ENCODE assay signal across 24 cellular contexts in the genomic region with DNA sequence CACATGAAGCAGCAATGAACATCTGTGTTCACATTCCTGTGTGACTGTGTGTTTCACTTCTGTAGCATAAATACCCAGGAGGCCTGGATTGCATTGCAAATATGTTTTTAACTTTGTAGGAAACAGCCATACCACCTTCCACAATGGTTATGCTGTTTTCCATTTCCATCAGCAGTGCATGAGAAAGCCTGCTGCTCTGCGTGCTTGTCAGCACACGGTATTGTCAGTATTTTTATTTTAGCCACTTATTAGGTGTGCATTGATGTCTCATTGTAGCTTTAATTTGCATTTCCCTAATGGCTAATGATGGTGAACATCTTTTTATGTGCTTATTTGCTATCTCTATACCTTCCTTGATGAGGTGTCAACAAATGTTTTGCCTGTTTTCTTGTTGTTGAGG.
"Had no signal": no experiment of that assay in that cellular context is flagged by ENCODE, and none has a peak within 500 bp of the region (broad histone marks: within the 10 kb centered on the region; RNA-seq: fewer than 3 reads in every experiment).

No MANE protein-coding gene starts in this region.

- H3K9me3 ChIP-seq: gastrocnemius medialis had no signal

- H3K4me1 ChIP-seq: esophagus muscularis mucosa, gastrocnemius medialis, heart right ventricle, left lung, lower lobe of right lung had no signal

- H3K4me3 ChIP-seq: coronary artery, dorsolateral prefrontal cortex, esophagus muscularis mucosa, gastrocnemius medialis, heart right ventricle, left lung, lower lobe of right lung, mucosa of descending colon had no signal

- FAIRE-seq: colon, endothelial cell of umbilical vein, islet of Langerhans, keratinocyte had no signal

- ATAC-seq: gastrocnemius medialis, heart right ventricle, left cardiac atrium, left lung, left ventricle myocardium superior, lower lobe of right lung, mucosa of descending colon had no signal

- H3K36me3 ChIP-seq: esophagus muscularis mucosa, gastrocnemius medialis, heart right ventricle, left lung, lower lobe of right lung had no signal

- H3K27ac ChIP-seq: coronary artery, dorsolateral prefrontal cortex, esophagus muscularis mucosa, gastrocnemius medialis, heart right ventricle, left lung, lower lobe of right lung had no signal

- DNase-seq: dermis blood vessel endothelial cell; dorsolateral prefrontal cortex; effector CD4-positive, alpha-beta T cell; effector memory CD4-positive, alpha-beta T cell; foreskin fibroblast; foreskin melanocyte; gastrocnemius medialis; glutamatergic neuron; head of caudate nucleus; heart right ventricle; hippocampal formation; left cardiac atrium; left lung; left ventricle myocardium superior; lower lobe of right lung; mesenchymal stem cell; mucosa of descending colon; naive B cell had no signal

- H3K27me3 ChIP-seq: esophagus muscularis mucosa, gastrocnemius medialis, heart right ventricle, left lung had no signal
